ENCODE assay signal across 22 cellular contexts in the genomic region with DNA sequence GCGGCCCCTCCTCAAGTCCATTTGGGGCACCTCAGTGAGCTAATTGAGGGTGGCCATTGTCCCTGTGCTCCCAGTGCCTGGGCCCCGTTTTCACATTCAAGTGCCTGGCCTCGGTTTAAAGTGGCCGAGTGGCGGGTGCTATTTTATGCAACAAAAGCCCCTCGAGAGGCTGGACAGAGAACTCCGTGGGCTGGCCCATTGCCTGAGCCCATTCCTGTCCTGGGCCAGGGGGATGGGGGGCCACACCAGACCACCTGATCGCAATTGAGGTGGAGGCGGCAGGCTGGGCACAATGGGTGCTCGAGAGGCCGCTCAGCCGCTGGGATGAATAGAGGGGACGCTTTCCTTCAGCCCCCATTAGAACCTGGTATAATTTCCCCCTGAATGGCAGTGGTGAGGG.
"Had no signal": no experiment of that assay in that cellular context is flagged by ENCODE, and none has a peak within 500 bp of the region (broad histone marks: within the 10 kb centered on the region; RNA-seq: fewer than 3 reads in every experiment).

No MANE protein-coding gene starts in this region.

- H3K27me3 ChIP-seq: colonic mucosa had no signal

- FAIRE-seq: endothelial cell of umbilical vein, frontal cortex, kidney had no signal

- H3K4me3 ChIP-seq: colonic mucosa, dorsolateral prefrontal cortex, esophagus muscularis mucosa, gastroesophageal sphincter, heart left ventricle, hepatocyte, left ventricle myocardium inferior, lower lobe of right lung had no signal

- H3K4me2 ChIP-seq: hepatocyte had no signal

- H3K36me3 ChIP-seq: colonic mucosa, esophagus muscularis mucosa, gastroesophageal sphincter, heart left ventricle, left ventricle myocardium inferior, lower lobe of right lung had no signal

- DNase-seq: colonic mucosa; dermis blood vessel endothelial cell; dorsolateral prefrontal cortex; effector CD4-positive, alpha-beta T cell; effector memory CD4-positive, alpha-beta T cell; foreskin keratinocyte; heart left ventricle; hypothalamus; immature natural killer cell; islet precursor cell; kidney; kidney glomerular epithelial cell; left colon; left ventricle myocardium inferior; lower lobe of right lung; mesenchymal stem cell; midbrain had no signal

- H3K9me3 ChIP-seq: colonic mucosa, esophagus muscularis mucosa, gastroesophageal sphincter, heart left ventricle, left ventricle myocardium inferior, lower lobe of right lung had no signal

- H3K4me1 ChIP-seq: colonic mucosa, esophagus muscularis mucosa, foreskin keratinocyte, gastroesophageal sphincter, heart left ventricle, left ventricle myocardium inferior, lower lobe of right lung had no signal

- H3K79me2 ChIP-seq: hepatocyte had no signal

- H2AFZ ChIP-seq: hepatocyte had no signal

- H3K27ac ChIP-seq: colonic mucosa, dorsolateral prefrontal cortex, esophagus muscularis mucosa, foreskin keratinocyte, gastroesophageal sphincter, heart left ventricle, hepatocyte, left ventricle myocardium inferior, lower lobe of right lung had no signal
